ENCODE assay signal across 8 cellular contexts in genomic region chr6:7201732-7202541, GRCh38.
A peak's percentile ranks its signal among the peaks of the same experiment; 100 is the strongest.
DNase-seq lines count a peak whose midpoint lies in the region; ATAC-seq lines count a peak whose summit lies in the region.

No MANE protein-coding gene starts in this region.

- H3K4me1 ChIP-seq in urinary bladder (ENCODE audit: insufficient read depth) = no peaks in the 10 kb centered on the region

- peaks cover 10 to 12% of the 10 kb centered on the region in 2 donors for H3K36me3 Mint-ChIP-seq in activated naive CD4-positive, alpha-beta T cell treated with anti-CD3 and anti-CD28 coated beads, Interleukin-2, amount 50 U/mL, for 72 hours
- peaks cover 41% of the 10 kb centered on the region for H3K36me3 Mint-ChIP-seq in activated naive CD4-positive, alpha-beta T cell treated with anti-CD3 and anti-CD28 coated beads, Interleukin-2, amount 10 ng/mL, durations not matched to agents 7 days and 5 days

- H3K4me3 ChIP-seq in urinary bladder (ENCODE audit: low read depth, low read length) = no peak overlapping the region

- H3K27ac ChIP-seq in urinary bladder (ENCODE audit: low read depth) = peak overlapping the region; percentile 32

- 84% methylated on average over 16 of the region's 16 CpGs for WGBS in urinary bladder

- no peaks in the 10 kb centered on the region for H3K9me3 Mint-ChIP-seq in activated naive CD4-positive, alpha-beta T cell treated with anti-CD3 and anti-CD28 coated beads, Interleukin-2, amount 50 U/mL, for 72 hours
- H3K9me3 Mint-ChIP-seq in activated naive CD4-positive, alpha-beta T cell treated with anti-CD3 and anti-CD28 coated beads, Interleukin-2, amount 10 ng/mL, durations not matched to agents 7 days and 5 days = no peaks in the 10 kb centered on the region

- no peaks in the 10 kb centered on the region for H3K36me3 ChIP-seq in urinary bladder (ENCODE audit: insufficient read depth)

- CTCF ChIA-PET in activated naive CD4-positive, alpha-beta T cell treated with anti-CD3 and anti-CD28 coated beads, Interleukin-2, amount 10 ng/mL, durations not matched to agents 7 days and 5 days (lab: Charles Lee) = no interaction called here

- H3K27ac Mint-ChIP-seq in activated naive CD4-positive, alpha-beta T cell treated with anti-CD3 and anti-CD28 coated beads, Interleukin-2, amount 50 U/mL, for 72 hours = peak overlapping the region; percentile 29 to 84
- no peak overlapping the region for H3K27ac Mint-ChIP-seq in activated naive CD4-positive, alpha-beta T cell treated with anti-CD3 and anti-CD28 coated beads, Interleukin-2, amount 10 ng/mL, durations not matched to agents 7 days and 5 days

- no peak for DNase-seq in activated naive CD4-positive, alpha-beta T cell treated with anti-CD3 and anti-CD28 coated beads, Interleukin-2, amount 50 U/mL, for 72 hours (ENCODE audit: low spot score in 2 of 2)
- DNase-seq in activated naive CD4-positive, alpha-beta T cell treated with anti-CD3 and anti-CD28 coated beads, Interleukin-2, amount 10 ng/mL, durations not matched to agents 7 days and 5 days = no peak
- DNase-seq in SIG-M5 (lab: John Stamatoyannopoulos, UW) (peak; percentile 87), kidney tubule cell (ENCODE audit: low spot score) (peak; percentile 63), RKO (ENCODE audit: low spot score) (no peak)
- no peak for DNase-seq in activated CD4-positive, CD25-positive, alpha-beta regulatory T cell (lab: John Stamatoyannopoulos, UW)

- no peaks in the 10 kb centered on the region for H3K27me3 Mint-ChIP-seq in activated naive CD4-positive, alpha-beta T cell treated with anti-CD3 and anti-CD28 coated beads, Interleukin-2, amount 10 ng/mL, durations not matched to agents 7 days and 5 days

- no peak overlapping the region for H3K4me3 Mint-ChIP-seq in activated naive CD4-positive, alpha-beta T cell treated with anti-CD3 and anti-CD28 coated beads, Interleukin-2, amount 10 ng/mL, durations not matched to agents 7 days and 5 days

- peaks cover 17% of the 10 kb centered on the region for H3K4me1 Mint-ChIP-seq in activated naive CD4-positive, alpha-beta T cell treated with anti-CD3 and anti-CD28 coated beads, Interleukin-2, amount 10 ng/mL, durations not matched to agents 7 days and 5 days

- ATAC-seq in activated naive CD4-positive, alpha-beta T cell treated with anti-CD3 and anti-CD28 coated beads, Interleukin-2, amount 50 U/mL, for 72 hours = peak; percentile 53 to 81
- peak; percentile 89 for ATAC-seq in HG02973 (IDR thresholded peaks at IDR 0.05; ENCODE audit: unreplicated experiment)

Comparison
In these comparisons a context has a peak if more than half of its experiments do, and no peak if none do; other contexts are left out.
1. DNase-seq: peak in SIG-M5 (single experiment) and kidney tubule cell (single experiment); none in activated naive CD4-positive, alpha-beta T cell treated with anti-CD3 and anti-CD28 coated beads, Interleukin-2, amount 50 U/mL, for 72 hours (0 of 2), activated naive CD4-positive, alpha-beta T cell treated with anti-CD3 and anti-CD28 coated beads, Interleukin-2, amount 10 ng/mL, durations not matched to agents 7 days and 5 days (single experiment), RKO (single experiment) and activated CD4-positive, CD25-positive, alpha-beta regulatory T cell (0 of 4).